14 cellular contexts compared by ENCODE assay signal in genomic region chr19:16702123-16702522, GRCh38. TPM values are rescaled to one million over a fixed set of nuclear protein-coding genes. Genes with fewer than 3 reads are reported as not detected.
DNase-seq lines count a peak whose midpoint lies in the region; ATAC-seq, FAIRE-seq and TF ChIP-seq lines count a peak whose summit lies in the region.
"Had no signal": no experiment of that assay in that cellular context is flagged by ENCODE, and none has a peak within 500 bp of the region (broad histone marks: within the 10 kb centered on the region; RNA-seq: fewer than 3 reads in every experiment).

No MANE protein-coding gene starts in this region.

- no peak for TF ChIP-seq POLR2A in IMR-90 (IDR thresholded peaks at IDR 0.05; ENCODE audit: low read depth, low read length)

- H3K79me2 ChIP-seq in keratinocyte (ENCODE audit: control insufficient read depth, insufficient read depth, low read length): no peaks in the 10 kb centered on the region

- H2AFZ ChIP-seq in IMR-90 (replicated peaks; ENCODE audit: low read length, poor library complexity) (no peak overlapping the region), keratinocyte (ENCODE audit: control insufficient read depth, low read length) (no peak overlapping the region)

- intact Hi-C loops in IMR-90 (cut with micrococcal nuclease): no loop called here

- H4K91ac ChIP-seq in IMR-90 (ENCODE audit: insufficient read depth, low read depth, low read length): no peak overlapping the region

- H3K9ac ChIP-seq in IMR-90 (ENCODE audit: low read depth, low read length) (no peak overlapping the region), keratinocyte (ENCODE audit: control insufficient read depth, extremely low read depth, insufficient read depth, low read length) (no peak overlapping the region)

- H3K4me2 ChIP-seq in IMR-90 (ENCODE audit: low read depth, low read length) (no peak overlapping the region), keratinocyte (ENCODE audit: control insufficient read depth, extremely low read depth, insufficient read depth, low read depth, low read length) (no peak overlapping the region)

- POLR2A ChIA-PET in AG04450 (lab: Yijun Ruan, JAX): no interaction called here
- POLR2A ChIA-PET in IMR-90 (lab: Charles Lee; ENCODE audit: unreplicated experiment): no interaction called here

- H2BK15ac ChIP-seq in IMR-90 (ENCODE audit: low read depth, low read length): no peak overlapping the region

- H3K27ac Mint-ChIP-seq in endothelial cell (ENCODE audit: unreplicated experiment): no peak overlapping the region

- H3K23ac ChIP-seq in IMR-90 (ENCODE audit: low read depth, low read length): no peak overlapping the region

- no TSS peak for BruUV-seq in IMR-90 (replicated peaks; lab: Mats Ljungman, UMichigan)

- H3K4me3 Mint-ChIP-seq in endothelial cell (ENCODE audit: unreplicated experiment): no peak overlapping the region

- in situ Hi-C loops in IMR-90 (cut with MboI; ENCODE audit: low sequenced_read_pairs): no loop called here

- H3K36me3 Mint-ChIP-seq in endothelial cell (ENCODE audit: low read depth, unreplicated experiment): no peaks in the 10 kb centered on the region

- H3K56ac ChIP-seq in IMR-90 (ENCODE audit: extremely low read depth, insufficient read depth, low read length): no peak overlapping the region

- no peaks in the 10 kb centered on the region for H3K9me3 Mint-ChIP-seq in endothelial cell (ENCODE audit: unreplicated experiment)

- H2BK20ac ChIP-seq in IMR-90 (ENCODE audit: low read depth, low read length): no peak overlapping the region

- no peak overlapping the region for H3K18ac ChIP-seq in IMR-90 (ENCODE audit: low read depth, low read length)

- H4K5ac ChIP-seq in IMR-90 (ENCODE audit: low read depth, low read length): no peak overlapping the region

- no peak overlapping the region for H2AK5ac ChIP-seq in IMR-90 (ENCODE audit: low read depth, low read length)

- no peak overlapping the region for H3K4ac ChIP-seq in IMR-90 (ENCODE audit: low read depth, low read length)

- H3K4me3 ChIP-seq in AG04450 (ENCODE audit: low read depth, low read length) (no peak overlapping the region), IMR-90 (ENCODE audit: insufficient read depth, low read depth, low read length) (no peak overlapping the region), bronchial epithelial cell (ENCODE audit: low read depth, low read length) (no peak overlapping the region), keratinocyte (ENCODE audit: control insufficient read depth in 2 of 3, extremely low read depth in 1 of 3, insufficient read depth in 2 of 3, low read depth in 1 of 3, low read length in 3 of 3) (no peak overlapping the region)

- peak; percentile 100 for FAIRE-seq in bronchial epithelial cell (lab: Jason Lieb, UNC)
- FAIRE-seq in keratinocyte (lab: Jason Lieb, UNC): peak; percentile 94

- no peak overlapping the region for H2BK120ac ChIP-seq in IMR-90 (ENCODE audit: low read depth, low read length)

- no peak overlapping the region for H4K8ac ChIP-seq in IMR-90 (ENCODE audit: low read depth in 2 of 2, low read length in 2 of 2)

- peaks cover 5% of the 10 kb centered on the region for H3K27me3 ChIP-seq in AG04450 (ENCODE audit: control insufficient read depth, insufficient read depth, low read length)
- peaks cover 8% of the 10 kb centered on the region for H3K27me3 ChIP-seq in IMR-90 (ENCODE audit: control insufficient read depth, insufficient read depth, low read length)
- H3K27me3 ChIP-seq in bronchial epithelial cell (ENCODE audit: control insufficient read depth, insufficient read depth, low read length): no peaks in the 10 kb centered on the region
- peaks cover 5% of the 10 kb centered on the region for H3K27me3 ChIP-seq in keratinocyte (ENCODE audit: control insufficient read depth, extremely low read depth, insufficient read depth, low read length)

- H3K27ac ChIP-seq in AG04450 (ENCODE audit: low read depth, low read length) (peak overlapping the region; percentile 31), IMR-90 (ENCODE audit: insufficient read depth, low read length) (no peak overlapping the region), keratinocyte (ENCODE audit: control insufficient read depth, insufficient read depth, low read length) (peak overlapping the region; percentile 6)

- H4K20me1 ChIP-seq in IMR-90 (ENCODE audit: insufficient read depth, low read length) (no peaks in the 10 kb centered on the region), keratinocyte (ENCODE audit: control insufficient read depth, extremely low read depth, insufficient read depth, low read length) (no peaks in the 10 kb centered on the region)

- H2AK9ac ChIP-seq in IMR-90 (replicated peaks; ENCODE audit: low read depth, low read length, poor library complexity): no peak overlapping the region

- H3K36me3 ChIP-seq in IMR-90 (ENCODE audit: control insufficient read depth, insufficient read depth, low read length) (no peaks in the 10 kb centered on the region), bronchial epithelial cell (ENCODE audit: control insufficient read depth, insufficient read depth, low read length) (no peaks in the 10 kb centered on the region), keratinocyte (ENCODE audit: control insufficient read depth in 2 of 2, extremely low read depth in 1 of 2, insufficient read depth in 2 of 2, low read length in 2 of 2) (no peaks in the 10 kb centered on the region)

- no peak for TF ChIP-seq RAD21 in IMR-90 (IDR thresholded peaks at IDR 0.05; ENCODE audit: low read length)

- TF ChIP-seq CTCF in AG04450 (IDR thresholded peaks at IDR 0.05; ENCODE audit: low read depth, low read length) (no peak), IMR-90 (conservative IDR thresholded peaks at IDR 0.05; ENCODE audit: low read depth, low read length) (no peak), bronchial epithelial cell (IDR thresholded peaks at IDR 0.05; ENCODE audit: insufficient read depth, low read length, severe bottlenecking) (no peak), keratinocyte (optimal IDR thresholded peaks at IDR 0.05 in 1 of 3, IDR thresholded peaks at IDR 0.05 in 1 of 3, conservative IDR thresholded peaks at IDR 0.05 in 1 of 3; ENCODE audit: extremely low read depth in 1 of 3, insufficient read depth in 2 of 3, low read length in 3 of 3) (no peak), endothelial cell (IDR thresholded peaks at IDR 0.05; ENCODE audit: unreplicated experiment) (no peak)

- no peak overlapping the region for H3K14ac ChIP-seq in IMR-90 (replicated peaks; ENCODE audit: low read depth, low read length)

- no peaks in the 10 kb centered on the region for H3K79me1 ChIP-seq in IMR-90 (ENCODE audit: low read depth in 1 of 2, low read length in 2 of 2)

- H2BK5ac ChIP-seq in IMR-90 (ENCODE audit: low read depth, low read length, poor library complexity, severe bottlenecking): no peak overlapping the region

- dilution Hi-C loops in IMR-90 (cut with HindIII; ENCODE audit: low sequenced_read_pairs, unreplicated experiment): no loop called here
- dilution Hi-C loops in keratinocyte (cut with MboI; ENCODE audit: extremely low pct_ligation_motif_present, low sequenced_read_pairs): no loop called here

- no peaks in the 10 kb centered on the region for H3K9me3 ChIP-seq in AG04450 (ENCODE audit: control insufficient read depth, insufficient read depth, low read length)
- H3K9me3 ChIP-seq in IMR-90 (ENCODE audit: control insufficient read depth, insufficient read depth, low read length): no peaks in the 10 kb centered on the region
- no peaks in the 10 kb centered on the region for H3K9me3 ChIP-seq in keratinocyte (ENCODE audit: control insufficient read depth, low read depth, low read length)

- H3K4me1 ChIP-seq in IMR-90 (ENCODE audit: control insufficient read depth, insufficient read depth, low read length) (no peaks in the 10 kb centered on the region), keratinocyte (ENCODE audit: control insufficient read depth, extremely low read depth, insufficient read depth, low read length) (peaks cover 8% of the 10 kb centered on the region)

- DNase-seq in AG04450 (ENCODE audit: low read depth, low spot score) (peak; percentile 13), IMR-90 (peak; percentile 66), bronchial epithelial cell (ENCODE audit: low read depth) (peak; percentile 98), keratinocyte (ENCODE audit: low read depth, low spot score) (peak; percentile 21), endothelial cell (ENCODE audit: low spot score) (no peak), HuH-7.5 (ENCODE audit: low spot score) (no peak)
- DNase-seq: C1 segment of cervical spinal cord; NCI-H446; stimulated activated CD4-positive, alpha-beta T cell treated with anti-CD3 and anti-CD28 coated beads, Interleukin-12 subunit alpha, Interleukin-12 subunit beta, amount 100 ng/mL, for 4 hours; stimulated activated naive CD8-positive, alpha-beta T cell treated with anti-CD3 and anti-CD28 coated beads, Interleukin-15, Interleukin-2, amounts not matched to agents 100 U/mL and 50 U/mL, for 24 hours had no signal

- no peaks in the 10 kb centered on the region for H3K4me1 Mint-ChIP-seq in endothelial cell (ENCODE audit: unreplicated experiment)

- no peaks in the 10 kb centered on the region for H3K9me1 ChIP-seq in IMR-90 (ENCODE audit: insufficient read depth, low read length)
- H3K9me1 ChIP-seq in keratinocyte (ENCODE audit: control insufficient read depth, extremely low read depth, insufficient read depth, low read length): no peaks in the 10 kb centered on the region

- CTCF ChIA-PET in AG04450 (lab: Charles Lee): interaction anchor here (0.7 to 1.2 kb wide), 3 partner anchors 13 to 426 kb away, joined by 4 to 7 read pairs (median 4); no protein-coding TSS in a partner anchor
- CTCF ChIA-PET in IMR-90 (lab: Yijun Ruan, JAX): interaction anchor here (0.5 to 1.0 kb wide), 3 partner anchors 8 to 31 kb away, joined by 3 to 6 read pairs (median 4); no protein-coding TSS in a partner anchor

- ATAC-seq in IMR-90 (ENCODE audit: low read depth): peak; percentile 79
- no peak for ATAC-seq in HG03571 (IDR thresholded peaks at IDR 0.05; ENCODE audit: unreplicated experiment)
- no peak for ATAC-seq in HG02884 (IDR thresholded peaks at IDR 0.05; ENCODE audit: unreplicated experiment)
- ATAC-seq: stimulated activated naive CD8-positive, alpha-beta T cell treated with anti-CD3 and anti-CD28 coated beads, Interleukin-15, Interleukin-2, amounts not matched to agents 100 U/mL and 50 U/mL, for 24 hours had no signal

- 14% methylated on average over 1 of the region's 6 CpGs; no CpG with 5 or more reads in 1 of the 2 experiments for WGBS in IMR-90 (ENCODE audit: extremely low coverage in 2 of 2, insufficient read length in 1 of 2), 2 experiments

- peaks cover 2% of the 10 kb centered on the region for H3K27me3 Mint-ChIP-seq in endothelial cell (ENCODE audit: unreplicated experiment)

RNA-seq across cellular contexts. Expression of gene NWD1, which starts 17.5 kb away (rescaled TPM):
- polyA plus RNA-seq in AG04450 (2011; rRNA removed) (not detected in 2 replicates), IMR-90 (2012; rRNA removed) (not detected in 2 replicates), keratinocyte (0.45 to 0.89 TPM (median 0.55 TPM) in 3 replicates)
- polyA minus RNA-seq in AG04450 (2011; rRNA and poly(A)+ RNA removed): not detected in 2 replicates
- total RNA-seq in IMR-90 (2012; rRNA removed) (not detected in 2 replicates), bronchial epithelial cell (under 0.01 and 0.13 TPM in 2 replicates), endothelial cell (ENCODE audit: unreplicated experiment) (not detected)
- polyA plus RNA-seq in IMR-90 (2012; cell fraction: cytosol; rRNA removed): not detected in 2 replicates
- 0.01 TPM in 1 of 2 replicates, not detected in the other for polyA plus RNA-seq in IMR-90 (2012; cell fraction: nucleus; rRNA removed; ENCODE audit: low replicate concordance)
- polyA plus RNA-seq in keratinocyte (2011; ENCODE audit: low read depth): 0.06 TPM
- polyA plus RNA-seq in keratinocyte (2011; cell fraction: cytosol; rRNA removed): 0.34 and 0.39 TPM in 2 replicates
- 0.59 and 0.60 TPM in 2 replicates for polyA plus RNA-seq in keratinocyte (2011; cell fraction: nucleus; rRNA removed)
- 0.07 and 0.85 TPM in 2 replicates for polyA plus RNA-seq in keratinocyte (2012; ENCODE audit: low replicate concordance)
- polyA minus RNA-seq in keratinocyte: 1.1 to 2.9 TPM (median 2.0 TPM) in 3 replicates
- polyA minus RNA-seq in keratinocyte (2011; cell fraction: cytosol; rRNA and poly(A)+ RNA removed): 0.38 TPM
- polyA minus RNA-seq in keratinocyte (2011; cell fraction: nucleus; rRNA and poly(A)+ RNA removed): 0.85 and 1.2 TPM in 2 replicates
- total RNA-seq: activated CD8-positive, alpha-beta memory T cell treated with anti-CD3 and anti-CD28 coated beads for 36 hours; T-helper 1 cell treated with Interleukin-12 subunit alpha and Interleukin-12 subunit beta and Interleukin-4 antibody, amounts not matched to agents 30 ng/mL and 1 ng/mL, for 36 hours had no signal

RNA-seq across cellular contexts. Expression of gene TMEM38A, which starts 41.2 kb away (rescaled TPM):
- polyA plus RNA-seq in AG04450 (2011; rRNA removed) (2.2 and 2.4 TPM in 2 replicates), IMR-90 (2012; rRNA removed) (1.3 and 2.2 TPM in 2 replicates), keratinocyte (2.5 to 4.6 TPM (median 3.3 TPM) in 3 replicates)
- 3.3 TPM in 2 replicates for polyA minus RNA-seq in AG04450 (2011; rRNA and poly(A)+ RNA removed)
- total RNA-seq in IMR-90 (2012; rRNA removed) (1.4 and 2.0 TPM in 2 replicates), bronchial epithelial cell (4.7 and 10.0 TPM in 2 replicates), endothelial cell (ENCODE audit: unreplicated experiment) (0.36 TPM)
- 1.3 and 2.7 TPM in 2 replicates for polyA plus RNA-seq in IMR-90 (2012; cell fraction: cytosol; rRNA removed)
- 1.7 and 1.9 TPM in 2 replicates for polyA plus RNA-seq in IMR-90 (2012; cell fraction: nucleus; rRNA removed; ENCODE audit: low replicate concordance)
- polyA plus RNA-seq in keratinocyte (2011; ENCODE audit: low read depth): 0.99 TPM
- 3.6 and 3.8 TPM in 2 replicates for polyA plus RNA-seq in keratinocyte (2011; cell fraction: cytosol; rRNA removed)
- polyA plus RNA-seq in keratinocyte (2011; cell fraction: nucleus; rRNA removed): 3.0 and 4.6 TPM in 2 replicates
- polyA plus RNA-seq in keratinocyte (2012; ENCODE audit: low replicate concordance): 2.4 and 2.5 TPM in 2 replicates
- polyA minus RNA-seq in keratinocyte: 6.8 to 10.7 TPM (median 6.9 TPM) in 3 replicates
- 6.1 TPM for polyA minus RNA-seq in keratinocyte (2011; cell fraction: cytosol; rRNA and poly(A)+ RNA removed)
- polyA minus RNA-seq in keratinocyte (2011; cell fraction: nucleus; rRNA and poly(A)+ RNA removed): 1.8 and 3.6 TPM in 2 replicates

RNA-seq across cellular contexts. Expression of gene SMIM7, which starts 42.2 kb away (rescaled TPM):
- polyA plus RNA-seq in AG04450 (2011; rRNA removed): 84.8 and 88.6 TPM in 2 replicates
- 56.5 and 57.5 TPM in 2 replicates for polyA minus RNA-seq in AG04450 (2011; rRNA and poly(A)+ RNA removed)
- total RNA-seq in IMR-90 (2012; rRNA removed): 55.7 and 68.6 TPM in 2 replicates
- 64.8 and 66.5 TPM in 2 replicates for polyA plus RNA-seq in IMR-90 (2012; rRNA removed)
- polyA plus RNA-seq in IMR-90 (2012; cell fraction: cytosol; rRNA removed): 32.4 and 73.7 TPM in 2 replicates
- polyA plus RNA-seq in IMR-90 (2012; cell fraction: nucleus; rRNA removed; ENCODE audit: low replicate concordance): 15.9 and 45.2 TPM in 2 replicates
- total RNA-seq in bronchial epithelial cell: 68.0 and 75.3 TPM in 2 replicates
- polyA plus RNA-seq in keratinocyte: 69.2 to 79.1 TPM (median 76.8 TPM) in 3 replicates
- polyA plus RNA-seq in keratinocyte (2011; ENCODE audit: low read depth): 18.2 TPM
- 63.2 and 87.4 TPM in 2 replicates for polyA plus RNA-seq in keratinocyte (2011; cell fraction: cytosol; rRNA removed)
- 55.9 and 56.7 TPM in 2 replicates for polyA plus RNA-seq in keratinocyte (2011; cell fraction: nucleus; rRNA removed)
- polyA plus RNA-seq in keratinocyte (2012; ENCODE audit: low replicate concordance): 56.9 and 58.6 TPM in 2 replicates
- polyA minus RNA-seq in keratinocyte: 13.4 to 40.7 TPM (median 39.5 TPM) in 3 replicates
- polyA minus RNA-seq in keratinocyte (2011; cell fraction: cytosol; rRNA and poly(A)+ RNA removed): 32.4 TPM
- 27.5 and 42.9 TPM in 2 replicates for polyA minus RNA-seq in keratinocyte (2011; cell fraction: nucleus; rRNA and poly(A)+ RNA removed)
- 53.2 TPM for total RNA-seq in endothelial cell (ENCODE audit: unreplicated experiment)

Comparison
In these comparisons a context has a peak if more than half of its experiments do, and no peak if none do; other contexts are left out.
1. DNase-seq: peak in AG04450 (single experiment), IMR-90 (single experiment), bronchial epithelial cell (single experiment) and keratinocyte (single experiment); none in endothelial cell (single experiment) and HuH-7.5 (single experiment).